In genomic region chr5:173833200-173833599, GRCh38 we compare ENCODE assay signal across 18 cellular contexts. TPM values are rescaled to one million over a fixed set of nuclear protein-coding genes. Genes with fewer than 3 reads are reported as not detected.
DNase-seq lines count a peak whose midpoint lies in the region; ATAC-seq, FAIRE-seq and TF ChIP-seq lines count a peak whose summit lies in the region.
"Had no signal": no experiment of that assay in that cellular context is flagged by ENCODE, and none has a peak within 500 bp of the region (broad histone marks: within the 10 kb centered on the region; RNA-seq: fewer than 3 reads in every experiment).

No MANE protein-coding gene starts in this region.

- H3K27ac ChIP-seq in K562 (ENCODE audit: extremely low read depth, low read depth, low read length), result no peak overlapping the region
- H3K27ac ChIP-seq in lung (ENCODE audit: low read depth in 1 of 2, low read length in 1 of 2), result no peak overlapping the region
- H3K27ac ChIP-seq: KMS-11 had no signal

- H3K4me1 ChIP-seq in K562 (replicated peaks in 1 of 2; ENCODE audit: control insufficient read depth in 2 of 2, insufficient read depth in 2 of 2, low read length in 2 of 2) (peaks cover 14 to 60% of the 10 kb centered on the region in 2 experiments; a peak in 4 of 5 replicates), lung (ENCODE audit: control insufficient read depth in 2 of 2, insufficient read depth in 2 of 2, low read length in 2 of 2) (no peaks in the 10 kb centered on the region), BE2C (no peaks in the 10 kb centered on the region; the same call in 1 of the 2 replicates)

- no peaks in the 10 kb centered on the region for H3K79me2 ChIP-seq in K562 (ENCODE audit: control insufficient read depth, insufficient read depth, low read length)

- no peak overlapping the region for H3K9ac ChIP-seq in K562 (ENCODE audit: insufficient read depth in 1 of 2, low read depth in 2 of 2, low read length in 2 of 2)
- H3K9ac ChIP-seq: KMS-11 had no signal

- in situ Hi-C loops in K562 (cut with MboI), result no loop called here

- TF ChIP-seq POLR2A in K562 (conservative IDR thresholded peaks at IDR 0.05), result no peak

- H3K27me3 ChIP-seq in K562 (ENCODE audit: control insufficient read depth in 2 of 2, insufficient read depth in 2 of 2, low read length in 2 of 2) (no peaks in the 10 kb centered on the region), lung (ENCODE audit: control insufficient read depth, insufficient read depth) (no peaks in the 10 kb centered on the region), BE2C (no peaks in the 10 kb centered on the region)

- no peak overlapping the region for H3K4me3 ChIP-seq in K562
- no peak overlapping the region for H3K4me3 ChIP-seq in lung
- no peak overlapping the region for H3K4me3 ChIP-seq in BE2C (ENCODE audit: low read depth, low read length)

- peaks cover 1 to 3% of the 10 kb centered on the region in 2 donors for H3K9me3 Mint-ChIP-seq in stimulated activated naive B cell treated with anti-CD40 and anti-IgM and Interleukin-4, amounts not matched to agents 10 μg/mL and 1 μg/mL and 100 μg/mL, for 72 hours

- no peak for ATAC-seq in K562
- ATAC-seq in lung (ENCODE audit: insufficient read depth, low FRiP score), result peak; percentile 41
- peak; percentile 49 to 58 for ATAC-seq in stimulated activated naive B cell treated with anti-CD40 and anti-IgM and Interleukin-4, amounts not matched to agents 10 μg/mL and 1 μg/mL and 100 μg/mL, for 72 hours (replicated peaks)

- no peak for TF ChIP-seq RAD21 in K562 (CRISPR knock-in tag; conservative IDR thresholded peaks at IDR 0.05 in 1 of 2, IDR thresholded peaks at IDR 0.05 in 1 of 2)

- no peak overlapping the region; the same call in 1 of the 2 replicates for H2AFZ ChIP-seq in K562 (ENCODE audit: low read depth, low read length)

- BruUV-seq in K562 (replicated peaks; lab: Mats Ljungman, UMichigan), result no TSS peak

- DNase-seq in MV-4-11 (lab: John Stamatoyannopoulos, UW) (peak; percentile 81), K562 (ENCODE audit: extremely low read depth in 1 of 4, low spot score in 3 of 4) (no peak), lung (ENCODE audit: low spot score) (no peak), NCI-H82 (lab: John Stamatoyannopoulos, UW) (no peak), BE2C (no peak), RKO (ENCODE audit: low spot score) (no peak)
- DNase-seq in stimulated activated naive B cell treated with anti-CD40 and anti-IgM and Interleukin-4, amounts not matched to agents 10 μg/mL and 1 μg/mL and 100 μg/mL, for 72 hours, result no peak
- DNase-seq: activated CD8-positive, alpha-beta memory T cell treated with anti-CD3 and anti-CD28 coated beads for 24 hours; activated effector memory CD4-positive, alpha-beta T cell treated with Interleukin-2 at 50 U/mL for 16 hours; effector memory CD4-positive, alpha-beta T cell; foreskin fibroblast; H7; NCI-H187 treated with DMSO at 0.1 percent for 48 hours; NCI-H69; right cardiac atrium; stimulated activated naive CD4-positive, alpha-beta T cell treated with Interleukin-2 at 50 U/mL for 16 hours; T1000 had no signal

- TF ChIP-seq CTCF in K562 (IDR thresholded peaks at IDR 0.05 in 2 of 3, conservative IDR thresholded peaks at IDR 0.05 in 1 of 3; ENCODE audit: insufficient read depth in 2 of 3, low read depth in 1 of 3, low read length in 3 of 3) (no peak), lung (IDR thresholded peaks at IDR 0.05; ENCODE audit: control extremely low read depth, extremely low read depth) (no peak), BE2C (IDR thresholded peaks at IDR 0.05; ENCODE audit: low read depth, low read length) (no peak)

- no peak for FAIRE-seq in K562 (lab: Jason Lieb, UNC)

- no peaks in the 10 kb centered on the region for H3K9me1 ChIP-seq in K562 (ENCODE audit: control insufficient read depth, insufficient read depth, low read length)

- intact Hi-C loops in K562 (cut with micrococcal nuclease), result no loop called here

- H3K36me3 ChIP-seq in K562 (ENCODE audit: control insufficient read depth, insufficient read depth, low read length), result no peaks in the 10 kb centered on the region
- H3K36me3 ChIP-seq in lung (ENCODE audit: control insufficient read depth in 2 of 2, insufficient read depth in 2 of 2, low read length in 2 of 2), result no peaks in the 10 kb centered on the region
- H3K36me3 ChIP-seq in BE2C, result no peaks in the 10 kb centered on the region

- H3K4me3 Mint-ChIP-seq in stimulated activated naive B cell treated with anti-CD40 and anti-IgM and Interleukin-4, amounts not matched to agents 10 μg/mL and 1 μg/mL and 100 μg/mL, for 72 hours, result no peak overlapping the region

- POLR2A ChIA-PET in K562 (lab: Yijun Ruan, JAX), result interaction anchor here (0.6 to 1.1 kb wide), 6 partner anchors 11 to 180 kb away, joined by 3 to 4 read pairs (median 4); no protein-coding TSS in a partner anchor

- peaks cover 32 to 61% of the 10 kb centered on the region in 2 donors for H3K4me1 Mint-ChIP-seq in stimulated activated naive B cell treated with anti-CD40 and anti-IgM and Interleukin-4, amounts not matched to agents 10 μg/mL and 1 μg/mL and 100 μg/mL, for 72 hours

- 67% methylated on average over 6 of the region's 6 CpGs for WGBS in K562 (ENCODE audit: insufficient coverage, low coverage, missing lambda C conversion rate)
- 47 to 70% methylated on average over 6 of the region's 6 CpGs for WGBS in lung, 2 donors

- no peak overlapping the region for H3K27ac Mint-ChIP-seq in stimulated activated naive B cell treated with anti-CD40 and anti-IgM and Interleukin-4, amounts not matched to agents 10 μg/mL and 1 μg/mL and 100 μg/mL, for 72 hours

- no peaks in the 10 kb centered on the region for H4K20me1 ChIP-seq in K562 (replicated peaks; ENCODE audit: control insufficient read depth, insufficient read depth, low read length)

- no peaks in the 10 kb centered on the region for H3K27me3 Mint-ChIP-seq in stimulated activated naive B cell treated with anti-CD40 and anti-IgM and Interleukin-4, amounts not matched to agents 10 μg/mL and 1 μg/mL and 100 μg/mL, for 72 hours

- TF ChIP-seq EP300 in K562 (IDR thresholded peaks at IDR 0.05; ENCODE audit: low read length), result no peak

- no peaks in the 10 kb centered on the region for H3K36me3 Mint-ChIP-seq in stimulated activated naive B cell treated with anti-CD40 and anti-IgM and Interleukin-4, amounts not matched to agents 10 μg/mL and 1 μg/mL and 100 μg/mL, for 72 hours

- H3K9me3 ChIP-seq in K562 (replicated peaks; ENCODE audit: control insufficient read depth, insufficient read depth, low read depth, low read length) (no peaks in the 10 kb centered on the region; the same call in 1 of the 2 replicates), lung (ENCODE audit: control insufficient read depth in 2 of 2, insufficient read depth in 1 of 2, low read length in 1 of 2) (peaks cover 0 to 2% of the 10 kb centered on the region in 2 donors), BE2C (no peaks in the 10 kb centered on the region)

- CTCF ChIA-PET in K562 (lab: Yijun Ruan, JAX; ENCODE audit: low intra/inter-chr PET ratio), result no interaction called here

- no peak overlapping the region for H3K4me2 ChIP-seq in K562 (ENCODE audit: insufficient read depth, low read length)
- H3K4me2 ChIP-seq: KMS-11 had no signal

TF ChIP-seq in K562, 482 proteins besides CTCF, POLR2A, EP300 and RAD21:
- TF ChIP-seq SPI1 (IDR thresholded peaks at IDR 0.05; ENCODE audit: borderline replicate concordance, low read depth, low read length), result peak; percentile 72; the same call in 1 of the 2 replicates
- no peak for TF ChIP-seq ETV1 (tag; conservative IDR thresholded peaks at IDR 0.05; ENCODE audit: low read depth)
- no peak for TF ChIP-seq FOS (IDR thresholded peaks at IDR 0.05; ENCODE audit: extremely low read depth, insufficient read length)
- TF ChIP-seq MYNN (IDR thresholded peaks at IDR 0.05), result no peak
- no peak for TF ChIP-seq MYNN (CRISPR knock-in tag; IDR thresholded peaks at IDR 0.05)
- TF ChIP-seq ZNF699 (CRISPR knock-in tag; IDR thresholded peaks at IDR 0.05; ENCODE audit: insufficient replicate concordance), result no peak
TF ChIP-seq in K562: peak in this region for 1.

RNA-seq across cellular contexts. Expression of gene CPEB4, which starts 54.9 kb away (rescaled TPM):
- 49.3 and 127 TPM in 2 replicates for total RNA-seq in K562 (2011; cell fraction: chromatin; rRNA removed; ENCODE audit: low replicate concordance)
- 32.2 and 37.4 TPM in 2 replicates for total RNA-seq in K562 (2011; cell fraction: nucleolus; rRNA removed)
- total RNA-seq in K562 (2011; cell fraction: nucleoplasm; rRNA removed), result 56.7 and 64.2 TPM in 2 replicates
- 9.5 and 10.2 TPM in 2 replicates for total RNA-seq in K562 (2014; rRNA removed)
- 20.6 and 21.8 TPM in 2 replicates for total RNA-seq in K562 (2014; rRNA removed; fragmentation: Illumina TruSeq; extraction: Trizol)
- total RNA-seq in K562 (2015; rRNA removed; fragmentation: Illumina TruSeq; extraction: Trizol), result 12.0 and 12.4 TPM in 2 replicates
- 17.7 and 19.7 TPM in 2 replicates for total RNA-seq in K562 (2021)
- 17.6 and 21.3 TPM in 2 replicates for polyA plus RNA-seq in K562 (2011; rRNA removed)
- polyA plus RNA-seq in K562 (2011; cell fraction: cytosol; rRNA removed), result 9.8 and 13.5 TPM in 2 replicates
- polyA plus RNA-seq in K562 (2011; cell fraction: nucleus; rRNA removed), result 33.8 and 38.5 TPM in 2 replicates
- 11.6 and 13.2 TPM in 2 replicates for polyA plus RNA-seq in K562 (2012)
- 9.3 and 13.2 TPM in 2 replicates for polyA plus RNA-seq in K562 (2014; fragmentation: Illumina TruSeq; extraction: Trizol)
- polyA plus RNA-seq in K562 (2014; fragmentation: Nextera tagmentation; extraction: Ambion mirVana), result 10 to 100 TPM in 1 of 2 experiments, 1 to 10 TPM in 1; 7.4 to 10.2 TPM
- polyA plus RNA-seq in K562 (2014; rRNA removed), result 11.0 and 12.2 TPM in 2 replicates
- 49.0 and 67.5 TPM in 2 replicates for polyA minus RNA-seq in K562 (2011; rRNA and poly(A)+ RNA removed)
- polyA minus RNA-seq in K562 (2011; cell fraction: cytosol; rRNA and poly(A)+ RNA removed), result 12.2 and 17.7 TPM in 2 replicates
- 45.2 and 47.7 TPM in 2 replicates for polyA minus RNA-seq in K562 (2011; cell fraction: nucleus; rRNA and poly(A)+ RNA removed)
- total RNA-seq in lung, result 10 to 100 TPM; 52.5 to 62.2 TPM
- 10 to 100 TPM in 1 of 2 donors, 1 to 10 TPM in 1; 9.1 to 25.8 TPM for polyA plus RNA-seq in lung
- 18.9 TPM for polyA plus RNA-seq in BE2C (2012; ENCODE audit: insufficient read depth, insufficient read length, low read depth)
